ENCODE assay signal across 1 cellular context in genomic region chr17:78253946-78254672, GRCh38.
A peak's percentile ranks its signal among the peaks of the same experiment; 100 is the strongest.
TF ChIP-seq lines count a peak whose summit lies in the region.

No MANE protein-coding gene starts in this region.

TF ChIP-seq in HepG2, 621 proteins besides CTCF, POLR2A, EP300 and RAD21 (continued from another document and continues in another):
- TF ChIP-seq ZNF609 (CRISPR knock-in tag; IDR thresholded peaks at IDR 0.05; ENCODE audit: borderline replicate concordance) (no peak; the same call in 1 of the 2 replicates), SUZ12 (IDR thresholded peaks at IDR 0.05; ENCODE audit: low read depth, low read length) (peak; percentile 96), SNAI1 (CRISPR knock-in tag; IDR thresholded peaks at IDR 0.05; ENCODE audit: borderline replicate concordance) (no peak), ZNF224 (CRISPR knock-in tag; IDR thresholded peaks at IDR 0.05) (peak; percentile 99), SYNCRIP (IDR thresholded peaks at IDR 0.05; ENCODE audit: insufficient read depth, low read depth, low read length) (no peak), ZNF317 (CRISPR knock-in tag; IDR thresholded peaks at IDR 0.05) (peak; percentile 68; the same call in 1 of the 2 replicates), ZFP62 (CRISPR knock-in tag; IDR thresholded peaks at IDR 0.05) (0 out of 2 replicates have a peak, but pooled peaks have one; percentile 40), NBN (conservative IDR thresholded peaks at IDR 0.05) (no peak), GPBP1L1 (CRISPR knock-in tag; IDR thresholded peaks at IDR 0.05) (no peak), KDM6A (CRISPR knock-in tag; IDR thresholded peaks at IDR 0.05; ENCODE audit: low read depth) (no peak), SOX6 (IDR thresholded peaks at IDR 0.05) (no peak), SOX6 (CRISPR knock-in tag; IDR thresholded peaks at IDR 0.05) (0 out of 2 replicates have a peak, but pooled peaks have one; percentile 54), ZNF12 (CRISPR knock-in tag; IDR thresholded peaks at IDR 0.05) (no peak), GATAD1 (CRISPR knock-in tag; IDR thresholded peaks at IDR 0.05) (peak; percentile 84), TCF7 (IDR thresholded peaks at IDR 0.05; ENCODE audit: low read depth) (no peak), ADNP (CRISPR knock-in tag; IDR thresholded peaks at IDR 0.05) (no peak), SATB2 (CRISPR knock-in tag; IDR thresholded peaks at IDR 0.05) (0 out of 2 replicates have a peak, but pooled peaks have one; percentile 68), ZNF674 (CRISPR knock-in tag; IDR thresholded peaks at IDR 0.05; ENCODE audit: low read depth) (no peak), MAFK (conservative IDR thresholded peaks at IDR 0.05 in 1 of 2, IDR thresholded peaks at IDR 0.05 in 1 of 2; ENCODE audit: low read length in 2 of 2) (no peak), ZNF747 (CRISPR knock-in tag; IDR thresholded peaks at IDR 0.05; ENCODE audit: borderline replicate concordance) (no peak), ZNF275 (CRISPR knock-in tag; IDR thresholded peaks at IDR 0.05; ENCODE audit: borderline replicate concordance) (peak; percentile 95), MEIS2 (CRISPR knock-in tag; IDR thresholded peaks at IDR 0.05) (0 out of 2 replicates have a peak, but pooled peaks have one; percentile 50), KLF11 (CRISPR knock-in tag; IDR thresholded peaks at IDR 0.05) (0 out of 2 replicates have a peak, but pooled peaks have one; percentile 37), ZBTB3 (CRISPR knock-in tag; IDR thresholded peaks at IDR 0.05; ENCODE audit: borderline replicate concordance, low read depth) (no peak), ZNF441 (CRISPR knock-in tag; IDR thresholded peaks at IDR 0.05; ENCODE audit: borderline replicate concordance) (no peak), CHD2 (IDR thresholded peaks at IDR 0.05; ENCODE audit: low read depth, low read length) (peak; percentile 76; the same call in 1 of the 2 replicates), BHLHE40 (IDR thresholded peaks at IDR 0.05; ENCODE audit: low read length) (no peak), NPAS2 (CRISPR knock-in tag; IDR thresholded peaks at IDR 0.05; ENCODE audit: borderline replicate concordance) (no peak), ZNF430 (CRISPR knock-in tag; IDR thresholded peaks at IDR 0.05) (no peak), ZNF260 (CRISPR knock-in tag; IDR thresholded peaks at IDR 0.05; ENCODE audit: borderline replicate concordance, low read depth) (no peak), ZBTB8A (CRISPR knock-in tag; IDR thresholded peaks at IDR 0.05; ENCODE audit: borderline replicate concordance, low read depth) (no peak), ZNF30 (CRISPR knock-in tag; IDR thresholded peaks at IDR 0.05) (no peak), ZNF263 (CRISPR knock-in tag; IDR thresholded peaks at IDR 0.05) (peak; percentile 60), U2AF1 (optimal IDR thresholded peaks at IDR 0.05; ENCODE audit: low read depth, low read length) (no peak), ZNF136 (CRISPR knock-in tag; IDR thresholded peaks at IDR 0.05; ENCODE audit: low read depth) (peak; percentile 94), NR2F6 (IDR thresholded peaks at IDR 0.05) (no peak), NR2F6 (CRISPR knock-in tag; IDR thresholded peaks at IDR 0.05) (no peak; the same call in 1 of the 2 replicates), ZFP91 (CRISPR knock-in tag; IDR thresholded peaks at IDR 0.05; ENCODE audit: borderline replicate concordance) (peak; percentile 88), ZNF101 (CRISPR knock-in tag; IDR thresholded peaks at IDR 0.05; ENCODE audit: borderline replicate concordance, low read depth) (0 out of 2 replicates have a peak, but pooled peaks have one; percentile 28), SALL1 (CRISPR knock-in tag; IDR thresholded peaks at IDR 0.05) (peak; percentile 78; the same call in 1 of the 2 replicates), ZNF746 (CRISPR knock-in tag; IDR thresholded peaks at IDR 0.05) (0 out of 2 replicates have a peak, but pooled peaks have one; percentile 85), ZMYM2 (CRISPR knock-in tag; IDR thresholded peaks at IDR 0.05) (no peak), SAFB2 (CRISPR knock-in tag; IDR thresholded peaks at IDR 0.05; ENCODE audit: borderline replicate concordance, low read depth) (peak; percentile 86; the same call in 1 of the 2 replicates), RBM39 (IDR thresholded peaks at IDR 0.05; ENCODE audit: low read depth, low read length, poor library complexity, severe bottlenecking) (peak; percentile 52), IRF1 (CRISPR knock-in tag; IDR thresholded peaks at IDR 0.05; ENCODE audit: low read depth) (no peak), ZNF556 (CRISPR knock-in tag; IDR thresholded peaks at IDR 0.05; ENCODE audit: borderline replicate concordance) (peak; percentile 38; the same call in 1 of the 2 replicates), MED1 (CRISPR knock-in tag; IDR thresholded peaks at IDR 0.05) (peak; percentile 57; the same call in 1 of the 2 replicates), DMAP1 (CRISPR knock-in tag; IDR thresholded peaks at IDR 0.05) (peak; percentile 79), HOXA5 (CRISPR knock-in tag; IDR thresholded peaks at IDR 0.05) (peak; percentile 83), CEBPZ (IDR thresholded peaks at IDR 0.05; ENCODE audit: low read length) (no peak), ZSCAN20 (CRISPR knock-in tag; IDR thresholded peaks at IDR 0.05; ENCODE audit: borderline replicate concordance) (no peak; the same call in 1 of the 2 replicates), ELF4 (CRISPR knock-in tag; IDR thresholded peaks at IDR 0.05; ENCODE audit: borderline replicate concordance) (no peak), NR2F2 (IDR thresholded peaks at IDR 0.05; ENCODE audit: borderline replicate concordance, low read depth) (no peak), ZSCAN30 (CRISPR knock-in tag; IDR thresholded peaks at IDR 0.05) (peak; percentile 76; the same call in 1 of the 2 replicates), KAT8 (CRISPR knock-in tag; IDR thresholded peaks at IDR 0.05) (peak; percentile 90), HNRNPL (IDR thresholded peaks at IDR 0.05; ENCODE audit: low read depth, low read length) (no peak), ZNF781 (CRISPR knock-in tag; IDR thresholded peaks at IDR 0.05; ENCODE audit: borderline replicate concordance, not compliant biosample characterization) (no peak), SCMH1 (CRISPR knock-in tag; IDR thresholded peaks at IDR 0.05; ENCODE audit: borderline replicate concordance) (no peak), MAFG (CRISPR knock-in tag; IDR thresholded peaks at IDR 0.05) (no peak), TRIM22 (IDR thresholded peaks at IDR 0.05) (no peak), THAP11 (CRISPR knock-in tag; IDR thresholded peaks at IDR 0.05) (peak; percentile 98)
